8 cellular contexts compared by ENCODE assay signal in genomic region chr6:80638222-80639055, GRCh38.
DNase-seq lines count a peak whose midpoint lies in the region; ATAC-seq, FAIRE-seq and TF ChIP-seq lines count a peak whose summit lies in the region.

No MANE protein-coding gene starts in this region.

- H3K36me3 ChIP-seq in transverse colon: no peaks in the 10 kb centered on the region

- intact Hi-C loops in transverse colon (cut with DNase I; ENCODE audit: low total_unique reads): no loop called here

- no peaks in the 10 kb centered on the region for H3K36me3 Mint-ChIP-seq in immature natural killer cell

- H3K27ac Mint-ChIP-seq in immature natural killer cell: peak overlapping the region; percentile 70 to 91 (median 72)

- peaks cover 28 to 31% of the 10 kb centered on the region in 2 donors for H3K4me1 Mint-ChIP-seq in immature natural killer cell

- H3K27ac ChIP-seq in transverse colon: no peak overlapping the region

- ATAC-seq in GM18498 (IDR thresholded peaks at IDR 0.05; ENCODE audit: unreplicated experiment) (peak; percentile 93), HG02588 (IDR thresholded peaks at IDR 0.05; ENCODE audit: unreplicated experiment) (peak; percentile 77), GM18502 (IDR thresholded peaks at IDR 0.05; ENCODE audit: poor library complexity, unreplicated experiment) (no peak)

- H3K9me3 ChIP-seq in transverse colon: no peaks in the 10 kb centered on the region

- peaks cover 0 to 3% (median 0%) of the 10 kb centered on the region in 6 donors for H3K9me3 Mint-ChIP-seq in immature natural killer cell

- no peak overlapping the region for H3K4me3 ChIP-seq in transverse colon

- peaks cover 0 to 12% (median 1%) of the 10 kb centered on the region in 3 donors for H3K27me3 Mint-ChIP-seq in immature natural killer cell (ENCODE audit: low read depth in 3 of 3)

- DNase-seq in NCI-H1092 treated with DMSO at 0.1 percent for 48 hours (lab: John Stamatoyannopoulos, UW) (peak; percentile 18), UCSD-AML1 (lab: John Stamatoyannopoulos, UW; ENCODE audit: unreplicated experiment) (peak; percentile 27), immature natural killer cell (peak; percentile 31 to 68 (median 39)), transverse colon (peak; percentile 8), GM19239 (ENCODE audit: insufficient read length, low spot score) (no peak)

- 47 to 53% methylated on average over 5 to 9 of the region's 9 CpGs for WGBS in transverse colon (ENCODE audit: low coverage in 1 of 2), 2 donors

- no peak for TF ChIP-seq POLR2A in transverse colon (IDR thresholded peaks at IDR 0.05)

- no peaks in the 10 kb centered on the region for H3K27me3 ChIP-seq in transverse colon

- FAIRE-seq in GM19239 (lab: Jason Lieb, UNC): no peak

- in situ Hi-C loops in transverse colon (cut with MboI; ENCODE audit: low pct_ligation_motif_present in 1 of 4, low pct_unique_long_range_greater_than_20kb in 1 of 4, low sequenced_read_pairs in 3 of 4): no loop called here

- TF ChIP-seq EP300 in transverse colon (IDR thresholded peaks at IDR 0.05; ENCODE audit: low read depth): no peak

- peak overlapping the region in 3 of 5 donors; percentile 17 to 65 (median 28) for H3K4me3 Mint-ChIP-seq in immature natural killer cell

- no peaks in the 10 kb centered on the region for H3K4me1 ChIP-seq in transverse colon

- TF ChIP-seq CTCF in transverse colon (IDR thresholded peaks at IDR 0.05): no peak
